In genomic region chr3:98577178-98577895, GRCh38 we compare ENCODE assay signal across 14 cellular contexts. TPM values are rescaled to one million over a fixed set of nuclear protein-coding genes. Genes with fewer than 3 reads are reported as not detected.
DNase-seq lines count a peak whose midpoint lies in the region; ATAC-seq, FAIRE-seq and TF ChIP-seq lines count a peak whose summit lies in the region.
"Had no signal": no experiment of that assay in that cellular context is flagged by ENCODE, and none has a peak within 500 bp of the region (broad histone marks: within the 10 kb centered on the region; RNA-seq: fewer than 3 reads in every experiment).

No MANE protein-coding gene starts in this region.

- no peaks in the 10 kb centered on the region for H3K9me2 ChIP-seq in PC-3 (replicated peaks; ENCODE audit: low read length)

- H3K36me3 ChIP-seq in PC-3 (ENCODE audit: low read depth, low read length) (peaks cover 21% of the 10 kb centered on the region), kidney (ENCODE audit: control insufficient read depth in 1 of 2, insufficient read depth in 2 of 2, low read length in 2 of 2) (peaks cover 11 to 12% of the 10 kb centered on the region in 2 donors)
- H3K36me3 ChIP-seq: uterus had no signal

- H3K4me3 Mint-ChIP-seq in nephron progenitor cell, result no peak overlapping the region
- H3K4me3 Mint-ChIP-seq: activated naive CD4-positive, alpha-beta T cell treated with anti-CD3 and anti-CD28 coated beads for 36 hours; endodermal cell had no signal

- peaks cover 13% of the 10 kb centered on the region for H3K4me1 Mint-ChIP-seq in nephron progenitor cell

- no peaks in the 10 kb centered on the region for H3K79me2 ChIP-seq in PC-3 (ENCODE audit: low read length)

- DNase-seq in Daoy (ENCODE audit: low read depth) (peak; percentile 47), PC-3 (peak; percentile 75), caudate nucleus (lab: John Stamatoyannopoulos, UW) (no peak), nephron progenitor cell (no peak), kidney (no peak)
- no peak for DNase-seq in activated CD4-positive, CD25-positive, alpha-beta regulatory T cell (lab: John Stamatoyannopoulos, UW)
- no peak for DNase-seq in stimulated activated CD4-positive, alpha-beta T cell treated with anti-CD3 and anti-CD28 coated beads, Interleukin-4, amount 100 ng/mL, for 4 hours
- DNase-seq in activated CD4-positive, alpha-beta T cell treated with anti-CD3 and anti-CD28 coated beads for 4 hours, result no peak
- DNase-seq: activated CD4-positive, alpha-beta T cell treated with anti-CD3 and anti-CD28 coated beads for 1 hour; activated naive CD4-positive, alpha-beta T cell treated with anti-CD3 and anti-CD28 coated beads for 36 hours; endodermal cell; NCI-H1092; uterus had no signal

- H3K9ac ChIP-seq in PC-3 (ENCODE audit: low read length) (no peak overlapping the region), kidney (ENCODE audit: low read length in 2 of 2) (no peak overlapping the region)

- CTCF ChIA-PET in PC-3 (lab: Charles Lee), result no interaction called here

- H3K4me3 ChIP-seq in PC-3 (ENCODE audit: low read length) (no peak overlapping the region), kidney (ENCODE audit: low read length in 2 of 2) (no peak overlapping the region)
- H3K4me3 ChIP-seq: uterus had no signal

- H3K4me1 ChIP-seq in PC-3 (ENCODE audit: insufficient read depth, low read length), result peaks cover 16% of the 10 kb centered on the region
- no peaks in the 10 kb centered on the region for H3K4me1 ChIP-seq in kidney (ENCODE audit: control insufficient read depth in 1 of 2, insufficient read depth in 1 of 2, low read depth in 1 of 2, low read length in 2 of 2)
- H3K4me1 ChIP-seq: uterus had no signal

- no TSS peak for BruUV-seq in PC-3 (replicated peaks; lab: Mats Ljungman, UMichigan)

- peak overlapping the region; percentile 24; the same call in 1 of the 2 replicates for H3K4me2 ChIP-seq in PC-3 (ENCODE audit: low read length)

- ATAC-seq in PC-3, result peak; percentile 68

- no peaks in the 10 kb centered on the region for H3K27me3 ChIP-seq in PC-3 (ENCODE audit: low read length)
- H3K27me3 ChIP-seq: uterus had no signal

- H3K27ac Mint-ChIP-seq in nephron progenitor cell, result peak overlapping the region; percentile 52
- H3K27ac Mint-ChIP-seq: activated naive CD4-positive, alpha-beta T cell treated with anti-CD3 and anti-CD28 coated beads for 36 hours; endodermal cell had no signal

- H4K20me1 ChIP-seq in PC-3 (ENCODE audit: low read length), result 0 out of 2 replicates have a peak, but pooled peaks cover 3% of the 10 kb centered on the region

- FAIRE-seq in kidney (lab: Jason Lieb, UNC), result no peak

- H3F3A ChIP-seq in PC-3 (ENCODE audit: low read length, unreplicated experiment), result no peaks in the 10 kb centered on the region

- H3K9me3 Mint-ChIP-seq in nephron progenitor cell, result no peaks in the 10 kb centered on the region
- H3K9me3 Mint-ChIP-seq: endodermal cell had no signal

- intact Hi-C loops in PC-3 (cut with micrococcal nuclease) (no loop called here), kidney (cut with DNase I) (no loop called here)

- no peak overlapping the region for H2AFZ ChIP-seq in PC-3 (ENCODE audit: low read length)

- no peaks in the 10 kb centered on the region for H3K27me3 Mint-ChIP-seq in nephron progenitor cell (ENCODE audit: low read depth, poor library complexity)

- TF ChIP-seq CTCF in PC-3 (conservative IDR thresholded peaks at IDR 0.05; ENCODE audit: low read depth, low read length) (no peak), nephron progenitor cell (IDR thresholded peaks at IDR 0.05) (no peak), kidney (IDR thresholded peaks at IDR 0.05; ENCODE audit: borderline replicate concordance, extremely low read depth, insufficient read depth) (no peak)

- H3K27ac ChIP-seq in PC-3 (ENCODE audit: low read length) (no peak overlapping the region), caudate nucleus (ENCODE audit: low read depth, low read length) (peak overlapping the region; percentile 18), kidney (ENCODE audit: low read depth in 2 of 2, low read length in 2 of 2) (no peak overlapping the region)
- H3K27ac ChIP-seq: uterus had no signal

- POLR2A ChIA-PET in PC-3 (lab: Charles Lee; ENCODE audit: unreplicated experiment), result no interaction called here

- H3K9me3 ChIP-seq in PC-3 (ENCODE audit: low read length) (no peaks in the 10 kb centered on the region), kidney (ENCODE audit: control insufficient read depth in 1 of 2, low read length in 2 of 2) (no peaks in the 10 kb centered on the region)
- H3K9me3 ChIP-seq: uterus had no signal

- peaks cover 34% of the 10 kb centered on the region for H3K36me3 Mint-ChIP-seq in nephron progenitor cell (ENCODE audit: low read depth)

RNA-seq across cellular contexts. Expression of gene CPOX, which starts 16.1 kb away (rescaled TPM):
- 53.9 and 58.9 TPM in 2 replicates for total RNA-seq in Daoy (2014; rRNA removed; shearing (Covaris generic))
- total RNA-seq in PC-3 (2014; rRNA removed) (62.0 and 86.2 TPM in 2 replicates), kidney (13.7 TPM)
- polyA plus RNA-seq in kidney (ENCODE audit: insufficient read depth, low read depth, low replicate concordance), result 6.6 TPM

RNA-seq across cellular contexts. Expression of gene GPR15, which starts 45.6 kb away (rescaled TPM):
- total RNA-seq in Daoy (2014; rRNA removed; shearing (Covaris generic)), result not detected in 2 replicates
- total RNA-seq in PC-3 (2014; rRNA removed), result not detected in 2 replicates
- total RNA-seq in kidney, result not detected
- not detected for polyA plus RNA-seq in kidney (ENCODE audit: insufficient read depth, low read depth, low replicate concordance)
- total RNA-seq: endodermal cell, SK-MEL-5, uterus had no signal

RNA-seq across cellular contexts. Expression of gene CLDND1, which starts 54.6 kb away (rescaled TPM):
- 258 and 296 TPM in 2 replicates for total RNA-seq in Daoy (2014; rRNA removed; shearing (Covaris generic))
- 76.4 and 81.1 TPM in 2 replicates for total RNA-seq in PC-3 (2014; rRNA removed)
- total RNA-seq in kidney, result 77.2 TPM
- polyA plus RNA-seq in kidney (ENCODE audit: insufficient read depth, low read depth, low replicate concordance), result 35.8 TPM

Comparison
In these comparisons a context has a peak if more than half of its experiments do, and no peak if none do; other contexts are left out.
1. DNase-seq: peak in Daoy (single experiment) and PC-3 (single experiment); none in caudate nucleus (0 of 61), nephron progenitor cell (single experiment), kidney (single experiment), activated CD4-positive, CD25-positive, alpha-beta regulatory T cell (0 of 4), stimulated activated CD4-positive, alpha-beta T cell treated with anti-CD3 and anti-CD28 coated beads, Interleukin-4, amount 100 ng/mL, for 4 hours (0 of 2) and activated CD4-positive, alpha-beta T cell treated with anti-CD3 and anti-CD28 coated beads for 4 hours (0 of 2).